3 cellular contexts compared by ENCODE assay signal in genomic region chr7:73299812-73300211, GRCh38. TPM values are rescaled to one million over a fixed set of nuclear protein-coding genes. Genes with fewer than 3 reads are reported as not detected.
"Had no signal": no experiment of that assay in that cellular context is flagged by ENCODE, and none has a peak within 500 bp of the region (broad histone marks: within the 10 kb centered on the region; RNA-seq: fewer than 3 reads in every experiment).

No MANE protein-coding gene starts in this region.

RNA-seq across cellular contexts. Expression of gene TRIM50, which starts 28.1 kb away (rescaled TPM):
- total RNA-seq: HT1080, IMR-90, SJCRH30 had no signal
- polyA plus RNA-seq: IMR-90 had no signal

RNA-seq across cellular contexts. Expression of gene FKBP6, which starts 28.1 kb away (rescaled TPM):
- total RNA-seq: HT1080, IMR-90, SJCRH30 had no signal
- polyA plus RNA-seq: IMR-90 had no signal
